In the genomic region with DNA sequence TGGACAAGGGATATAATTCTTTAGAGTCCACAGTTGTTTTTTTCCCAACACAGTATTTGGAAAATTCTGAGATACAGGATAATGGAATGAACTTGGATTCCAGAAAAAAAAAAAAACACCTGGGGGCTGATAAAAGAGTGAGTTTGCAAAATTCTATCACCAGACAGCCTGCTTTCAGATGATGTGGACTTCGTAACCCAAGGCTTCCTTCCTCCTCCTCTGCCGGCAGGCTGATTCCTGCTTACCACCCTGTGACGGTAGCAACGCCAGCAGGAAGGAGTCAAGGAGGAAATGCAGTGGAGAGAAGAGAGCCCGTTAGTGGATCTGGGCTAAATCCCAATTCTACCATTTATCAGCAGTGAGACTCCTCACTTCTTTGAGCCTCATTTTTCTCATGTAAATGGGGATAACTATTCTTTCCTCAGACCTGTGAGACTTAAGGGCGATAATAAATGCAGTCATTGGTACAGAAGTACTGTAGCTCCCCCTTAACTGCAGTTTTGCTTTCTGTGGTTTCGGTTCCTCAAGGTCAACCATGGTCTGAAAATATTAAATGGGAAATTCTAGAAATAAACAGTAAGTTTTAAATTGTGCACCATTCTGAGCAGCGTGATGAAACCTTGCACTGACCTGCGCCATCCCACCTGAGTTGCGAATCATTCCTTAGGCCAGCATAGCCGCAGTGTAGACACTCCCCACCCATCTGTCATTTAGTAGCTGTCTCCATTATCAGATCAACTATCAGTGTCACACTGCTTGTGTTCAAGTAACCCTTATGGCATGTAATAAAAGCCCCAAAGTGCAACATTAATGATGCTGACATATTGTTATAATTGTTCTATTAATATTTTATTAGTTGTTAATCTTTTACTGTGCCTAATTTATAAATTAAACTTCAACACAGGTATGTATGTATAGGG, we compare ENCODE assay signal across 9 cellular contexts.
DNase-seq lines count a peak whose midpoint lies in the region; ATAC-seq and TF ChIP-seq lines count a peak whose summit lies in the region.
"Had no signal": no experiment of that assay in that cellular context is flagged by ENCODE, and none has a peak within 500 bp of the region (broad histone marks: within the 10 kb centered on the region; RNA-seq: fewer than 3 reads in every experiment).

No MANE protein-coding gene starts in this region.

- H3K27me3 Mint-ChIP-seq in chondrocyte (ENCODE audit: low read depth), result no peaks in the 10 kb centered on the region
- no peaks in the 10 kb centered on the region for H3K27me3 Mint-ChIP-seq in nephron progenitor cell (ENCODE audit: low read depth, poor library complexity)

- H3K4me3 ChIP-seq in osteoblast (ENCODE audit: insufficient read depth, low read length) (no peak overlapping the region), stomach (no peak overlapping the region)

- H3K36me3 ChIP-seq in osteoblast (ENCODE audit: insufficient read depth, low read length) (no peaks in the 10 kb centered on the region), stomach (peaks cover 0 to 41% (median 23%) of the 10 kb centered on the region in 4 donors)

- H4K20me1 ChIP-seq in osteoblast (ENCODE audit: insufficient read depth, low read length), result no peaks in the 10 kb centered on the region

- H3K27me3 ChIP-seq in osteoblast (ENCODE audit: insufficient read depth, low read length), result no peaks in the 10 kb centered on the region
- no peaks in the 10 kb centered on the region for H3K27me3 ChIP-seq in stomach

- H3K4me1 ChIP-seq in osteoblast (ENCODE audit: insufficient read depth, low read length), result peaks cover 28% of the 10 kb centered on the region
- H3K4me1 ChIP-seq in stomach, result peaks cover 0 to 27% (median 10%) of the 10 kb centered on the region in 4 donors

- DNase-seq in NOMO-1 treated with dmso at 0.1 percent for 144 hours (lab: John Stamatoyannopoulos, UW; ENCODE audit: unreplicated experiment) (peak; percentile 58), osteoblast (ENCODE audit: insufficient read length, low spot score, missing footprints) (peak; percentile 18), NCI-H2196 treated with DMSO at 0.1 percent for 48 hours (lab: John Stamatoyannopoulos, UW; ENCODE audit: unreplicated experiment) (no peak), stomach (no peak), chondrocyte (ENCODE audit: low spot score) (no peak), nephron progenitor cell (no peak)
- DNase-seq: effector CD8-positive, alpha-beta T cell had no signal

- H3K27ac Mint-ChIP-seq in chondrocyte (ENCODE audit: unreplicated experiment) (no peak overlapping the region), nephron progenitor cell (no peak overlapping the region)

- H3K4me1 Mint-ChIP-seq in chondrocyte (ENCODE audit: low read depth) (peaks cover 31% of the 10 kb centered on the region), nephron progenitor cell (peaks cover 9% of the 10 kb centered on the region)

- TF ChIP-seq CTCF in osteoblast (IDR thresholded peaks at IDR 0.05; ENCODE audit: extremely low read depth, low read depth, low read length), result no peak
- no peak for TF ChIP-seq CTCF in stomach (IDR thresholded peaks at IDR 0.05)
- TF ChIP-seq CTCF in chondrocyte (IDR thresholded peaks at IDR 0.05), result no peak
- TF ChIP-seq CTCF in nephron progenitor cell (IDR thresholded peaks at IDR 0.05), result no peak

- H3K79me2 ChIP-seq in osteoblast (ENCODE audit: insufficient read depth, low read length), result no peaks in the 10 kb centered on the region

- WGBS in stomach, 5 donors, result 76 to 86% (median 80%) methylated on average over 11 of the region's 11 CpGs

- H3K36me3 Mint-ChIP-seq in chondrocyte (ENCODE audit: low read depth), result peaks cover 2% of the 10 kb centered on the region
- H3K36me3 Mint-ChIP-seq in nephron progenitor cell (ENCODE audit: low read depth), result peaks cover 30% of the 10 kb centered on the region

- no peak overlapping the region for H3K4me2 ChIP-seq in osteoblast (ENCODE audit: insufficient read depth, low read length)

- H2AFZ ChIP-seq in osteoblast (ENCODE audit: low read length), result no peak overlapping the region

- TF ChIP-seq POLR2A in stomach (IDR thresholded peaks at IDR 0.05), result no peak

- TF ChIP-seq EP300 in stomach (IDR thresholded peaks at IDR 0.05), result no peak

- H3K9me3 Mint-ChIP-seq in chondrocyte (ENCODE audit: low read depth) (no peaks in the 10 kb centered on the region), nephron progenitor cell (no peaks in the 10 kb centered on the region)

- no peak overlapping the region for H3K4me3 Mint-ChIP-seq in chondrocyte (ENCODE audit: unreplicated experiment)
- no peak overlapping the region for H3K4me3 Mint-ChIP-seq in nephron progenitor cell

- intact Hi-C loops in stomach (cut with DNase I; ENCODE audit: low total_unique reads), result no loop called here

- H3K27ac ChIP-seq in osteoblast (ENCODE audit: low read depth, low read length), result no peak overlapping the region
- peak overlapping the region in 2 of 5 donors; percentile 13 to 16 for H3K27ac ChIP-seq in stomach

- ATAC-seq in GM18909 (IDR thresholded peaks at IDR 0.05; ENCODE audit: poor library complexity, unreplicated experiment) (peak; percentile 93), HG02884 (IDR thresholded peaks at IDR 0.05; ENCODE audit: unreplicated experiment) (peak; percentile 93)

- H3K9me3 ChIP-seq in osteoblast (ENCODE audit: low read depth, low read length) (no peaks in the 10 kb centered on the region), stomach (no peaks in the 10 kb centered on the region)

Comparison
In these comparisons a context has a peak if more than half of its experiments do, and no peak if none do; other contexts are left out.
1. DNase-seq: peak in NOMO-1 treated with dmso at 0.1 percent for 144 hours (single experiment) and osteoblast (single experiment); none in NCI-H2196 treated with DMSO at 0.1 percent for 48 hours (single experiment), stomach (single experiment), chondrocyte (single experiment) and nephron progenitor cell (single experiment).